In the genomic region with DNA sequence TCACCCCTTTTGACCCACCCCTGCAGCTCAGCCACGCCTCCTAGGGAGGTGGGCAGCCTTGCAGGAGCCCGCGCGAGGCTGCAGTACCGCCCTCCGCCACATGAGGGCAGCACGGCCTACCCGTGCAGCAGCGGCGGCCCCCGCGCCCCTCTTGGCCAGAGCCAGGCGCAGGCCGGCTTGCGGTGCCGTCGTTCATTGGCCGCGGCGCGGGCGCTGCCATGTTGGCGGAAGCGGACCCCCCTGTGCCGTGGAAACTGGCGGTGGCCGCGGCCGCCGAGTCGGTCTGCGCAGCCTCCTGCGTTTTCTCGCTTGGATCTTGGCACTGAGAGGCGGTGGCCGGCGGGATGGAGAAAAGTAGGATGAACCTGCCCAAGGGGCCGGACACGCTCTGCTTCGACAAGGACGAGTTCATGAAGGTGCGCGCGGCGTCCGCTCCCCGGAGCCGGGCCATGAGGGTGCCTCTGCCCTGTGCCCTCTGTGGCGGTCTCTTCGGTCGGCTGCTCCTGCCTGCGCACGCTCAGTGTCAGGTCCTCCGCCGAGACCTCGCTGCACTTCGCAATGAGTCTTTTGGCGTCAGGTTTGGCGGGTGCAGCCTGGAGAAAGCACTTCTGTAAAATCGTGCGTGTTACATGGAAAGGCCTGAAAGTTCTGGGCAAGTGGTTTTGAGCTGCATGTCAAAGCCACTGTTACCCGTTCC, we compare ENCODE assay signal across 9 cellular contexts. TPM values are rescaled to one million over a fixed set of nuclear protein-coding genes. Genes with fewer than 3 reads are reported as not detected.
A peak's percentile ranks its signal among the peaks of the same experiment; 100 is the strongest.
DNase-seq lines count a peak whose midpoint lies in the region; ATAC-seq, FAIRE-seq and TF ChIP-seq lines count a peak whose summit lies in the region.
"Had no signal": no experiment of that assay in that cellular context is flagged by ENCODE, and none has a peak within 500 bp of the region (broad histone marks: within the 10 kb centered on the region; RNA-seq: fewer than 3 reads in every experiment).

A gene with protein sequence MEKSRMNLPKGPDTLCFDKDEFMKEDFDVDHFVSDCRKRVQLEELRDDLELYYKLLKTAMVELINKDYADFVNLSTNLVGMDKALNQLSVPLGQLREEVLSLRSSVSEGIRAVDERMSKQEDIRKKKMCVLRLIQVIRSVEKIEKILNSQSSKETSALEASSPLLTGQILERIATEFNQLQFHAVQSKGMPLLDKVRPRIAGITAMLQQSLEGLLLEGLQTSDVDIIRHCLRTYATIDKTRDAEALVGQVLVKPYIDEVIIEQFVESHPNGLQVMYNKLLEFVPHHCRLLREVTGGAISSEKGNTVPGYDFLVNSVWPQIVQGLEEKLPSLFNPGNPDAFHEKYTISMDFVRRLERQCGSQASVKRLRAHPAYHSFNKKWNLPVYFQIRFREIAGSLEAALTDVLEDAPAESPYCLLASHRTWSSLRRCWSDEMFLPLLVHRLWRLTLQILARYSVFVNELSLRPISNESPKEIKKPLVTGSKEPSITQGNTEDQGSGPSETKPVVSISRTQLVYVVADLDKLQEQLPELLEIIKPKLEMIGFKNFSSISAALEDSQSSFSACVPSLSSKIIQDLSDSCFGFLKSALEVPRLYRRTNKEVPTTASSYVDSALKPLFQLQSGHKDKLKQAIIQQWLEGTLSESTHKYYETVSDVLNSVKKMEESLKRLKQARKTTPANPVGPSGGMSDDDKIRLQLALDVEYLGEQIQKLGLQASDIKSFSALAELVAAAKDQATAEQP (plus strand): TSS at position 219 of the 697 bp plus-strand sequence. CDS start 126 bp downstream, at position 345.

- 0 to 1% (median 0%) methylated on average over 39 to 62 of the region's 62 CpGs for WGBS in spleen, 5 donors

- H3K4me3 ChIP-seq in WI38 (ENCODE audit: low read depth, low read length), result peak within 1 kb of the TSS; percentile 78
- peak within 1 kb of the TSS; percentile 86 for H3K4me3 ChIP-seq in bronchial epithelial cell (ENCODE audit: low read depth, low read length)
- H3K4me3 ChIP-seq in spleen, result peak within 1 kb of the TSS; percentile 71 to 97 (median 90)

- H3K27me3 ChIP-seq in bronchial epithelial cell (ENCODE audit: control insufficient read depth, insufficient read depth, low read length) (no peaks in the 10 kb centered on the region), spleen (replicated peaks in 1 of 7) (peaks cover 0 to 11% (median 0%) of the 10 kb centered on the region in 7 donors)

- H3K36me3 ChIP-seq in bronchial epithelial cell (ENCODE audit: control insufficient read depth, insufficient read depth, low read length), result no peaks in the 10 kb centered on the region
- H3K36me3 ChIP-seq in spleen, result peaks cover 0 to 18% (median 2%) of the 10 kb centered on the region in 6 donors

- intact Hi-C loops in spleen (cut with DNase I; ENCODE audit: low total_unique reads), result no loop called here

- no peaks in the 10 kb centered on the region for H3K9me3 ChIP-seq in spleen

- peak; percentile 88 for ATAC-seq in GM18870 (IDR thresholded peaks at IDR 0.05; ENCODE audit: unreplicated experiment)
- ATAC-seq in HG03135 (IDR thresholded peaks at IDR 0.05; ENCODE audit: unreplicated experiment), result peak; percentile 95

- TF ChIP-seq CTCF in WI38 (IDR thresholded peaks at IDR 0.05; ENCODE audit: low read depth, low read length) (peak; percentile 98), bronchial epithelial cell (IDR thresholded peaks at IDR 0.05; ENCODE audit: insufficient read depth, low read length, severe bottlenecking) (peak; percentile 99), spleen (IDR thresholded peaks at IDR 0.05 in 8 of 11, conservative IDR thresholded peaks at IDR 0.05 in 3 of 11) (peak; percentile 99 to 100 (median 100))

- peaks cover 23 to 60% (median 45%) of the 10 kb centered on the region in 6 donors for H3K4me1 ChIP-seq in spleen

- no peak for FAIRE-seq in bronchial epithelial cell (lab: Jason Lieb, UNC)
- FAIRE-seq: colon had no signal

- peak within 1 kb of the TSS; percentile 74 to 91 (median 88) for H3K27ac ChIP-seq in spleen

- TF ChIP-seq POLR2A in spleen (IDR thresholded peaks at IDR 0.05), result peak in 1 of 3 donors; percentile 58

- DNase-seq in AG08395 (ENCODE audit: low spot score) (peak; percentile 97), NCI-H2196 (lab: John Stamatoyannopoulos, UW; ENCODE audit: unreplicated experiment) (peak; percentile 94), bronchial epithelial cell (ENCODE audit: low read depth) (peak; percentile 79), iPS-NIHi7 (ENCODE audit: extremely low spot score) (peak; percentile 99), spleen (peak; percentile 99)

RNA-seq across cellular contexts. Expression of the gene that starts here (rescaled TPM):
- total RNA-seq in bronchial epithelial cell (16.8 and 17.9 TPM in 2 replicates), spleen (10 to 100 TPM; 29.1 to 41.6 (median 31.9) TPM)
- 10 to 100 TPM; 13.1 to 15.0 (median 13.6) TPM for polyA plus RNA-seq in spleen

Comparison
In these comparisons a context has a peak if more than half of its experiments do, and no peak if none do; other contexts are left out.
1. Peak in every context shown above with its lines: DNase-seq, ATAC-seq, H3K4me3 ChIP-seq and H3K27ac ChIP-seq.